Comparison of ENCODE assay signal across 18 cellular contexts in the genomic region with DNA sequence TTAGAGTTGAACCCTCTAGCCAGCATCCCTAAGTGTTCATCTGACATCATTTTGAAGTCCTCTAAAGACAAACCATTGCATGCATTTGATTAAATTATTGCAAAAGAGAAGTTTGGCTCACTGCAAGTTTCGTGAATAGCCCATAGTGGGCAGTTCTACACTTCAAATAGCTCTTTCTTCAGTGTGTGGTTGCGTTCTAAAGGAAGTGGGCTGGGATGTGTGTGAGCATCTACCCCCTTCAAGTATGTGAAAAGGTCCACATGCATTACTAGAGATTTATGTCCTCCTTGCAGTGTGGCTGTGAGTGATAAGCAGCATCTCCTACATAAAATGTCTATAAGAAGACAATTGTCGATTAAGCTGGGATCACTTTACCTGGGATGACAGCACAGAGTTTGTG. TPM values are rescaled to one million over a fixed set of nuclear protein-coding genes. Genes with fewer than 3 reads are reported as not detected.
"Had no signal": no experiment of that assay in that cellular context is flagged by ENCODE, and none has a peak within 500 bp of the region (broad histone marks: within the 10 kb centered on the region; RNA-seq: fewer than 3 reads in every experiment).

No MANE protein-coding gene starts in this region.

- H3K4me1 ChIP-seq: stomach, transverse colon had no signal

- H3K4me2 ChIP-seq: neural progenitor cell had no signal

- H3K27ac Mint-ChIP-seq: neural progenitor cell, progenitor cell of endocrine pancreas had no signal

- H3K4me3 ChIP-seq: coronary artery, heart left ventricle, neural progenitor cell, ovary, stomach, thoracic aorta, transverse colon had no signal

- H3K9me3 Mint-ChIP-seq: naive thymus-derived CD8-positive, alpha-beta T cell; neural progenitor cell had no signal

- H3K9me3 ChIP-seq: heart left ventricle, ovary, stomach, thoracic aorta, transverse colon had no signal

- H2AFZ ChIP-seq: neural progenitor cell had no signal

- H3K4me3 Mint-ChIP-seq: naive thymus-derived CD8-positive, alpha-beta T cell; neural progenitor cell had no signal

- H3K27me3 ChIP-seq: neural progenitor cell, ovary, transverse colon had no signal

- H3K36me3 ChIP-seq: heart left ventricle, neural progenitor cell, ovary, stomach, thoracic aorta, transverse colon had no signal

- H3K27ac ChIP-seq: coronary artery, heart left ventricle, neural progenitor cell, ovary, stomach, thoracic aorta, transverse colon had no signal

- H3K9ac ChIP-seq: neural progenitor cell had no signal

- H3K36me3 Mint-ChIP-seq: neural progenitor cell had no signal

- ATAC-seq: right cardiac atrium had no signal

RNA-seq across cellular contexts. Expression of a gene that starts 54.6 kb away (rescaled TPM):
- total RNA-seq: dermis microvascular lymphatic vessel endothelial cell; esophagus mucosa; fibroblast of lung; glomerular endothelial cell; heart left ventricle; liver; lung microvascular endothelial cell; mesenteric fat pad; mononuclear cell; naive thymus-derived CD8-positive, alpha-beta T cell; thoracic aorta had no signal
- polyA plus RNA-seq: fibroblast of lung; heart left ventricle; liver; naive thymus-derived CD8-positive, alpha-beta T cell had no signal
